Comparison of ENCODE assay signal across 8 cellular contexts in genomic region chr20:45044084-45044573, GRCh38. TPM values are rescaled to one million over a fixed set of nuclear protein-coding genes. Genes with fewer than 3 reads are reported as not detected.
DNase-seq lines count a peak whose midpoint lies in the region; ATAC-seq and TF ChIP-seq lines count a peak whose summit lies in the region.

No MANE protein-coding gene starts in this region.

- H2BK5ac ChIP-seq in neuronal stem cell (ENCODE audit: low read length) = no peak overlapping the region

- H3K4ac ChIP-seq in neuronal stem cell (ENCODE audit: low read length) = no peak overlapping the region

- H3K4me2 ChIP-seq in neuronal stem cell (ENCODE audit: insufficient read depth, low read length, poor library complexity, severe bottlenecking) = no peak overlapping the region

- H3K4me3 ChIP-seq in fibroblast of pulmonary artery (replicated peaks; ENCODE audit: low read depth, low read length) = no peak overlapping the region
- H3K4me3 ChIP-seq in neuronal stem cell (ENCODE audit: low read length in 2 of 2) = no peak overlapping the region

- no peak overlapping the region for H2BK120ac ChIP-seq in neuronal stem cell (ENCODE audit: low read depth, low read length)

- H3K79me1 ChIP-seq in neuronal stem cell (ENCODE audit: low read depth, low read length) = no peaks in the 10 kb centered on the region

- H4K91ac ChIP-seq in neuronal stem cell (ENCODE audit: low read depth, low read length, poor library complexity) = no peak overlapping the region

- H3K18ac ChIP-seq in neuronal stem cell (ENCODE audit: low read length) = no peak overlapping the region

- no peak overlapping the region for H3K27ac ChIP-seq in neuronal stem cell (replicated peaks; ENCODE audit: low read length)

- H4K8ac ChIP-seq in neuronal stem cell (ENCODE audit: low read depth, low read length) = no peak overlapping the region

- no CpG with 5 or more reads among the region's 5 CpGs for WGBS in neuronal stem cell (ENCODE audit: extremely low coverage in 2 of 2, insufficient read length in 2 of 2, insufficient replicate concordance in 1 of 2), 2 donors

- H3K23ac ChIP-seq in neuronal stem cell (ENCODE audit: low read depth, low read length, poor library complexity) = no peak overlapping the region

- no peak overlapping the region for H2BK12ac ChIP-seq in neuronal stem cell (ENCODE audit: low read length)

- ATAC-seq in HG03097 (IDR thresholded peaks at IDR 0.05; ENCODE audit: low FRiP score, unreplicated experiment) = no peak

- H2BK15ac ChIP-seq in neuronal stem cell (ENCODE audit: low read length) = no peak overlapping the region

- no peak overlapping the region for H2AFZ ChIP-seq in neuronal stem cell (ENCODE audit: low read length)

- DNase-seq in DMS153 (lab: John Stamatoyannopoulos, UW) = peak; percentile 36
- DNase-seq in HCEC 1CT = peak; percentile 75
- peak; percentile 63 to 91 for DNase-seq in NCI-H526 (lab: John Stamatoyannopoulos, UW)
- DNase-seq in activated CD4-positive, alpha-beta T cell treated with anti-CD3 and anti-CD28 coated beads, Interleukin-2, amount 50 U/mL, for 1 hour = peak; percentile 18
- DNase-seq in fibroblast of pulmonary artery (ENCODE audit: low read depth) = peak; percentile 89
- peak; percentile 44 for DNase-seq in neuronal stem cell (ENCODE audit: low spot score)
- DNase-seq in activated CD8-positive, alpha-beta memory T cell treated with anti-CD3 and anti-CD28 coated beads for 24 hours = no peak

- no peak overlapping the region for H2AK5ac ChIP-seq in neuronal stem cell (ENCODE audit: low read depth, low read length)

- no peak overlapping the region for H3K9ac ChIP-seq in neuronal stem cell (ENCODE audit: low read depth, low read length, poor library complexity)

- H3K4me1 ChIP-seq in neuronal stem cell (ENCODE audit: control insufficient read depth in 2 of 2, insufficient read depth in 1 of 2, low read depth in 1 of 2, low read length in 2 of 2) = no peaks in the 10 kb centered on the region

- peaks cover 0 to 4% of the 10 kb centered on the region in 2 donors for H3K9me3 ChIP-seq in neuronal stem cell (replicated peaks in 1 of 2; ENCODE audit: control insufficient read depth in 2 of 2, insufficient read depth in 1 of 2, low read depth in 1 of 2, low read length in 2 of 2)

- TF ChIP-seq CTCF in fibroblast of pulmonary artery (IDR thresholded peaks at IDR 0.05; ENCODE audit: low read length, missing control alignments) = peak; percentile 92

- no peak overlapping the region for H3K14ac ChIP-seq in neuronal stem cell (ENCODE audit: low read length)

- no peaks in the 10 kb centered on the region for H3K27me3 ChIP-seq in neuronal stem cell (ENCODE audit: control insufficient read depth in 3 of 3, insufficient read depth in 3 of 3, low read depth in 1 of 3, low read length in 3 of 3)

- H3K36me3 ChIP-seq in neuronal stem cell (replicated peaks in 1 of 2; ENCODE audit: control insufficient read depth in 2 of 2, insufficient read depth in 2 of 2, low read length in 2 of 2) = no peaks in the 10 kb centered on the region

RNA-seq across cellular contexts. Expression of gene KCNS1, which starts 56.8 kb away (rescaled TPM):
- polyA plus RNA-seq in neuronal stem cell (2013, experiment 1 of 2) = 0.13 TPM
- 0.11 TPM for polyA plus RNA-seq in neuronal stem cell (2013, experiment 2 of 2)
